In genomic region chr17:11768106-11768505, GRCh38 we compare ENCODE assay signal across 35 cellular contexts.
"Had no signal": no experiment of that assay in that cellular context is flagged by ENCODE, and none has a peak within 500 bp of the region (broad histone marks: within the 10 kb centered on the region; RNA-seq: fewer than 3 reads in every experiment).

No MANE protein-coding gene starts in this region.

- H3K36me3 ChIP-seq: adrenal gland, brain microvascular endothelial cell, breast epithelium had no signal

- ATAC-seq: activated CD8-positive, alpha-beta T cell treated with anti-CD3 and anti-CD28 coated beads for 36 hours; activated naive CD4-positive, alpha-beta T cell treated with anti-CD3 and anti-CD28 coated beads, Interleukin-2, amount 50 U/mL, for 72 hours; activated T-cell treated with anti-CD3 and anti-CD28 coated beads, Interleukin-2, amount 50 U/mL, for 4 hours; activated T-cell treated with anti-CD3 and anti-CD28 coated beads, Interleukin-2, amount 50 U/mL, for 72 hours; activated T-helper 17 cell treated with anti-CD3 and anti-CD28 coated beads, Interleukin-2, amount 50 U/mL, for 72 hours; body of pancreas had no signal

- H3K27me3 Mint-ChIP-seq: activated B cell treated with CpG ODN at 0.5 μM for 24 hours; activated CD4-positive, alpha-beta memory T cell treated with anti-CD3 and anti-CD28 coated beads for 36 hours; activated CD4-positive, alpha-beta T cell treated with anti-CD3 and anti-CD28 coated beads, Interleukin-2, amount 10 ng/mL, durations not matched to agents 24 days and 14 days; activated CD8-positive, alpha-beta T cell treated with anti-CD3 and anti-CD28 coated beads for 36 hours; activated naive CD8-positive, alpha-beta T cell treated with anti-CD3 and anti-CD28 coated beads for 36 hours; activated T-helper 17 cell treated with anti-CD3 and anti-CD28 coated beads, Interleukin-2, amount 50 U/mL, for 72 hours had no signal

- H3K27me3 ChIP-seq: adrenal gland, body of pancreas, brain microvascular endothelial cell, breast epithelium had no signal

- DNase-seq: activated B cell treated with CpG ODN at 0.5 μM for 24 hours; activated CD4-positive, alpha-beta memory T cell treated with anti-CD3 and anti-CD28 coated beads for 36 hours; activated CD4-positive, alpha-beta T cell treated with anti-CD3 and anti-CD28 coated beads for 4 hours; activated CD4-positive, alpha-beta T cell treated with anti-CD3 and anti-CD28 coated beads, Interleukin-2, amount 10 ng/mL, durations not matched to agents 24 days and 14 days; activated CD4-positive, alpha-beta T cell treated with anti-CD3 and anti-CD28 coated beads, Interleukin-2, amount 50 U/mL, for 1 hour; activated CD4-positive, alpha-beta T cell treated with anti-CD3 and anti-CD28 coated beads, Interleukin-2, amount 50 U/mL, for 4 hours; activated CD4-positive, CD25-positive, alpha-beta regulatory T cell treated with anti-CD3 and anti-CD28 coated beads, Interleukin-2, amount 50 U/mL, for 72 hours; activated CD8-positive, alpha-beta memory T cell treated with anti-CD3 and anti-CD28 coated beads, Interleukin-2, amount 50 U/mL, for 4 hours; activated CD8-positive, alpha-beta T cell treated with anti-CD3 and anti-CD28 coated beads for 36 hours; activated effector memory CD4-positive, alpha-beta T cell treated with anti-CD3 and anti-CD28 coated beads, Interleukin-2, amount 50 U/mL, for 16 hours; activated gamma-delta T cell treated with Interleukin-2 at 50 U/mL for 16 hours; activated naive CD4-positive, alpha-beta T cell; activated naive CD4-positive, alpha-beta T cell treated with anti-CD3 and anti-CD28 coated beads for 36 hours; activated naive CD4-positive, alpha-beta T cell treated with anti-CD3 and anti-CD28 coated beads, Interleukin-2, amount 50 U/mL, for 16 hours; activated naive CD8-positive, alpha-beta T cell treated with anti-CD3 and anti-CD28 coated beads for 36 hours; activated T-cell treated with anti-CD3 and anti-CD28 coated beads for 4 hours; activated T-cell treated with anti-CD3 and anti-CD28 coated beads, Interleukin-2, amount 50 U/mL, for 1 hour; activated T-cell treated with anti-CD3 and anti-CD28 coated beads, Interleukin-2, amount 50 U/mL, for 4 hours; activated T-cell treated with anti-CD3 and anti-CD28 coated beads, Interleukin-2, amount 50 U/mL, for 72 hours; adrenal gland; amniotic stem cell; aorta; body of pancreas; brain microvascular endothelial cell; central memory CD4-positive, alpha-beta T cell; T-helper 1 cell; T-helper 2 cell; T-helper 9 cell had no signal

- H3K36me3 Mint-ChIP-seq: activated CD4-positive, alpha-beta memory T cell treated with anti-CD3 and anti-CD28 coated beads for 36 hours; activated naive CD4-positive, alpha-beta T cell treated with anti-CD3 and anti-CD28 coated beads, Interleukin-2, amount 50 U/mL, for 72 hours; activated naive CD8-positive, alpha-beta T cell treated with anti-CD3 and anti-CD28 coated beads for 36 hours had no signal

- H3K9me3 Mint-ChIP-seq: activated B cell treated with CpG ODN at 0.5 μM for 24 hours; activated CD4-positive, alpha-beta memory T cell treated with anti-CD3 and anti-CD28 coated beads for 36 hours; activated CD4-positive, alpha-beta T cell treated with anti-CD3 and anti-CD28 coated beads, Interleukin-2, amount 10 ng/mL, durations not matched to agents 24 days and 14 days; activated CD8-positive, alpha-beta T cell treated with anti-CD3 and anti-CD28 coated beads for 36 hours; activated naive CD4-positive, alpha-beta T cell treated with anti-CD3 and anti-CD28 coated beads for 36 hours; activated naive CD4-positive, alpha-beta T cell treated with anti-CD3 and anti-CD28 coated beads, Interleukin-2, amount 50 U/mL, for 72 hours; activated naive CD8-positive, alpha-beta T cell treated with anti-CD3 and anti-CD28 coated beads for 36 hours; activated T-helper 17 cell treated with anti-CD3 and anti-CD28 coated beads, Interleukin-2, amount 50 U/mL, for 72 hours had no signal

- H3K9me3 ChIP-seq: adrenal gland, body of pancreas, breast epithelium had no signal

- H3K27ac Mint-ChIP-seq: activated B cell treated with CpG ODN at 0.5 μM for 24 hours; activated CD4-positive, alpha-beta memory T cell treated with anti-CD3 and anti-CD28 coated beads for 36 hours; activated CD4-positive, alpha-beta T cell treated with anti-CD3 and anti-CD28 coated beads, Interleukin-2, amount 10 ng/mL, durations not matched to agents 24 days and 14 days; activated CD8-positive, alpha-beta T cell treated with anti-CD3 and anti-CD28 coated beads for 36 hours; activated naive CD4-positive, alpha-beta T cell treated with anti-CD3 and anti-CD28 coated beads for 36 hours; activated naive CD4-positive, alpha-beta T cell treated with anti-CD3 and anti-CD28 coated beads, Interleukin-2, amount 50 U/mL, for 72 hours; activated naive CD8-positive, alpha-beta T cell treated with anti-CD3 and anti-CD28 coated beads for 36 hours; activated T-cell treated with anti-CD3 and anti-CD28 coated beads, Interleukin-2, amount 50 U/mL, for 72 hours; activated T-helper 1 cell treated with anti-CD3 and anti-CD28 coated beads, Interleukin-12 subunit alpha, Interleukin-12 subunit beta, Interleukin-2, Interleukin-4 antibody, amounts not matched to agents 30 ng/mL and 10 ng/mL and 1 ng/mL, durations not matched to agents 14 hours and 24 hours and 36 hours; activated T-helper 17 cell treated with anti-CD3 and anti-CD28 coated beads, Interleukin-2, amount 50 U/mL, for 72 hours; T-helper 1 cell treated with Interleukin-12 subunit alpha and Interleukin-12 subunit beta and Interleukin-4 antibody, amounts not matched to agents 30 μg/mL and 1 μg/mL, for 36 hours; T-helper 2 cell treated with Interferon-gamma antibody and Interleukin-4, amounts not matched to agents 5 μg/mL and 100 μg/mL, for 36 hours had no signal

- H3K27ac ChIP-seq: adrenal gland, body of pancreas, brain microvascular endothelial cell, breast epithelium, VCaP had no signal

- H3K4me3 Mint-ChIP-seq: activated B cell treated with CpG ODN at 0.5 μM for 24 hours; activated CD4-positive, alpha-beta memory T cell treated with anti-CD3 and anti-CD28 coated beads for 36 hours; activated CD4-positive, alpha-beta T cell treated with anti-CD3 and anti-CD28 coated beads, Interleukin-2, amount 10 ng/mL, durations not matched to agents 24 days and 14 days; activated CD8-positive, alpha-beta T cell treated with anti-CD3 and anti-CD28 coated beads for 36 hours; activated naive CD4-positive, alpha-beta T cell treated with anti-CD3 and anti-CD28 coated beads for 36 hours; activated naive CD8-positive, alpha-beta T cell treated with anti-CD3 and anti-CD28 coated beads for 36 hours; activated T-cell treated with anti-CD3 and anti-CD28 coated beads, Interleukin-2, amount 50 U/mL, for 4 hours; activated T-cell treated with anti-CD3 and anti-CD28 coated beads, Interleukin-2, amount 50 U/mL, for 72 hours; activated T-helper 1 cell treated with anti-CD3 and anti-CD28 coated beads, Interleukin-12 subunit alpha, Interleukin-12 subunit beta, Interleukin-2, Interleukin-4 antibody, amounts not matched to agents 30 ng/mL and 10 ng/mL and 1 ng/mL, durations not matched to agents 14 hours and 24 hours and 36 hours; activated T-helper 17 cell treated with anti-CD3 and anti-CD28 coated beads, Interleukin-2, amount 50 U/mL, for 72 hours; T-helper 1 cell treated with Interleukin-12 subunit alpha and Interleukin-12 subunit beta and Interleukin-4 antibody, amounts not matched to agents 30 μg/mL and 1 μg/mL, for 36 hours; T-helper 2 cell treated with Interferon-gamma antibody and Interleukin-4, amounts not matched to agents 5 μg/mL and 100 μg/mL, for 36 hours had no signal

- H3K4me1 ChIP-seq: adrenal gland, body of pancreas, breast epithelium had no signal

- H3K4me3 ChIP-seq: adrenal gland, body of pancreas, breast epithelium had no signal

- H3K4me1 Mint-ChIP-seq: activated B cell treated with CpG ODN at 0.5 μM for 24 hours; activated CD4-positive, alpha-beta T cell treated with anti-CD3 and anti-CD28 coated beads, Interleukin-2, amount 10 ng/mL, durations not matched to agents 24 days and 14 days; activated naive CD8-positive, alpha-beta T cell treated with anti-CD3 and anti-CD28 coated beads for 36 hours; activated T-helper 17 cell treated with anti-CD3 and anti-CD28 coated beads, Interleukin-2, amount 50 U/mL, for 72 hours had no signal
